ENCODE assay signal across 25 cellular contexts in genomic region chr3:112381673-112382542, GRCh38. TPM values are rescaled to one million over a fixed set of nuclear protein-coding genes. Genes with fewer than 3 reads are reported as not detected.
"Had no signal": no experiment of that assay in that cellular context is flagged by ENCODE, and none has a peak within 500 bp of the region (broad histone marks: within the 10 kb centered on the region; RNA-seq: fewer than 3 reads in every experiment).

No MANE protein-coding gene starts in this region.

- H3K27me3 Mint-ChIP-seq: type B pancreatic cell had no signal

- H3K36me3 Mint-ChIP-seq: natural killer cell treated with Interleukin-12 subunit alpha and Interleukin-12 subunit beta and Interleukin-15 and Interleukin-18, amount 100 ng/mL, for 72 hours; T-cell; type B pancreatic cell had no signal

- DNase-seq: activated CD8-positive, alpha-beta T cell treated with anti-CD3 and anti-CD28 coated beads, Interleukin-2, amount 10 ng/mL, durations not matched to agents 7 days and 5 days; activated gamma-delta T cell; activated naive CD4-positive, alpha-beta T cell treated with anti-CD3 and anti-CD28 coated beads, Interleukin-2, amount 50 U/mL, for 16 hours; activated T-cell treated with anti-CD3 and anti-CD28 coated beads, Interleukin-2, amount 50 U/mL, for 1 hour; brain microvascular endothelial cell; caudate nucleus; effector memory CD8-positive, alpha-beta T cell; glutamatergic neuron; hippocampal formation; left ventricle myocardium inferior; midbrain; pancreas; psoas muscle; SJCRH30; stimulated activated CD4-positive, alpha-beta T cell treated with anti-CD3 and anti-CD28 coated beads, Interleukin-4, amount 100 ng/mL, for 24 hours; T-cell; T-helper 9 cell had no signal

- FAIRE-seq: endothelial cell of umbilical vein, frontal cortex, pancreas had no signal

- H3K4me3 Mint-ChIP-seq: activated CD8-positive, alpha-beta T cell treated with anti-CD3 and anti-CD28 coated beads, Interleukin-2, amount 10 ng/mL, durations not matched to agents 7 days and 5 days; effector memory CD8-positive, alpha-beta T cell; natural killer cell treated with Interleukin-12 subunit alpha and Interleukin-12 subunit beta and Interleukin-15 and Interleukin-18, amount 100 ng/mL, for 72 hours; T-cell; type B pancreatic cell had no signal

- H3K27ac Mint-ChIP-seq: activated CD8-positive, alpha-beta T cell treated with anti-CD3 and anti-CD28 coated beads, Interleukin-2, amount 10 ng/mL, durations not matched to agents 7 days and 5 days; effector memory CD8-positive, alpha-beta T cell; T-cell; type B pancreatic cell had no signal

- H3K9me3 Mint-ChIP-seq: effector memory CD8-positive, alpha-beta T cell; natural killer cell treated with Interleukin-12 subunit alpha and Interleukin-12 subunit beta and Interleukin-15 and Interleukin-18, amount 100 ng/mL, for 72 hours; type B pancreatic cell had no signal

- H3K4me3 ChIP-seq: ascending aorta, left ventricle myocardium inferior, pancreas, psoas muscle, right atrium auricular region, SJCRH30, thoracic aorta had no signal

- H3K36me3 ChIP-seq: ascending aorta, brain microvascular endothelial cell, left ventricle myocardium inferior, pancreas, right atrium auricular region, SJCRH30, thoracic aorta had no signal

- H3K27me3 ChIP-seq: ascending aorta, brain microvascular endothelial cell, pancreas, right atrium auricular region, SJCRH30 had no signal

- H3K4me1 ChIP-seq: psoas muscle had no signal

- H3K27ac ChIP-seq: brain microvascular endothelial cell, left ventricle myocardium inferior, pancreas, psoas muscle, right atrium auricular region, SJCRH30 had no signal

- H3K9me3 ChIP-seq: ascending aorta, pancreas, psoas muscle, right atrium auricular region, SJCRH30, thoracic aorta had no signal

- ATAC-seq: activated CD8-positive, alpha-beta T cell treated with anti-CD3 and anti-CD28 coated beads, Interleukin-2, amount 10 ng/mL, durations not matched to agents 7 days and 5 days; effector memory CD8-positive, alpha-beta T cell; esophagus mucosa; pancreas; psoas muscle; T-cell had no signal

RNA-seq across cellular contexts. Expression of gene CD200, which starts 49.0 kb away (rescaled TPM):
- total RNA-seq: SJCRH30 had no signal
